Comparison of ENCODE assay signal across 10 cellular contexts in the genomic region with DNA sequence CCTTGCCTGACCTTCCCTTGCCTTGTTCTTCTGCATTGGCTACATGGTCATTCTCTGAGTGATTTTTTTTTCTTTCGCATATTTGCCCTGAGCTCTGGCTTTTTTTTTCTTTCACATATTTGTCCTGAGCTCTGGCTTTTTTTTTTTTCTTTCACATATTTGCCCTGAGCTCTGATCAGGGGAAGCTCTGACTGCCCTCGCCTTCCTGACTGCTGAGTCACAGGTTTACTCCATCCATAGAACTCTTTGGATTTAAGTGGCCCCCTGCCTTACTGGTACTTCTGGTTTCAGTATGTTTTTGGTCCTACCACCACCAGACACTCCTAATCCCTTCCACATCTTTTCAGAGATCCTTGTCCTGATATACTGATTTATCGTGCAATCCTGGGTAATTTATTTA.
DNase-seq lines count a peak whose midpoint lies in the region; ATAC-seq and TF ChIP-seq lines count a peak whose summit lies in the region.
"Had no signal": no experiment of that assay in that cellular context is flagged by ENCODE, and none has a peak within 500 bp of the region (broad histone marks: within the 10 kb centered on the region; RNA-seq: fewer than 3 reads in every experiment).

No MANE protein-coding gene starts in this region.

- H3K27ac ChIP-seq in right atrium auricular region, result no peak overlapping the region
- H3K27ac ChIP-seq in mammary epithelial cell (ENCODE audit: insufficient read depth, low read depth, low read length), result peak overlapping the region; percentile 16
- H3K27ac ChIP-seq in heart left ventricle, result no peak overlapping the region
- H3K27ac ChIP-seq: neutrophil, SK-N-MC had no signal

- dilution Hi-C loops in mammary epithelial cell (cut with HindIII; ENCODE audit: low sequenced_read_pairs), result no loop called here

- H4K20me1 ChIP-seq in mammary epithelial cell (ENCODE audit: insufficient read depth, low read length), result no peaks in the 10 kb centered on the region

- BruUV-seq in mammary epithelial cell (replicated peaks; lab: Mats Ljungman, UMichigan), result no TSS peak

- ATAC-seq in left cardiac atrium (peak; percentile 44 to 74), GM19023 (IDR thresholded peaks at IDR 0.05; ENCODE audit: unreplicated experiment) (no peak), heart left ventricle (no peak)

- H2AFZ ChIP-seq in mammary epithelial cell (ENCODE audit: low read depth, low read length), result peak overlapping the region; percentile 31

- H3K4me1 ChIP-seq in right atrium auricular region, result no peaks in the 10 kb centered on the region
- H3K4me1 ChIP-seq in mammary epithelial cell (ENCODE audit: insufficient read depth, low read length), result peaks cover 11% of the 10 kb centered on the region
- no peaks in the 10 kb centered on the region for H3K4me1 ChIP-seq in heart left ventricle

- no peak overlapping the region for H3K4me3 ChIP-seq in right atrium auricular region
- no peak overlapping the region for H3K4me3 ChIP-seq in mammary epithelial cell (replicated peaks in 1 of 3; ENCODE audit: insufficient read depth in 1 of 3, low read depth in 2 of 3, low read length in 3 of 3)
- no peak overlapping the region for H3K4me3 ChIP-seq in heart left ventricle
- H3K4me3 ChIP-seq: SK-N-MC had no signal

- TF ChIP-seq CTCF in right atrium auricular region (IDR thresholded peaks at IDR 0.05) (no peak), mammary epithelial cell (conservative IDR thresholded peaks at IDR 0.05 in 1 of 2, IDR thresholded peaks at IDR 0.05 in 1 of 2; ENCODE audit: extremely low read depth in 1 of 2, insufficient read depth in 1 of 2, low read depth in 1 of 2, low read length in 2 of 2) (no peak), heart left ventricle (IDR thresholded peaks at IDR 0.05) (no peak)

- intact Hi-C loops in left cardiac atrium (cut with DNase I) (no loop called here), mammary epithelial cell (cut with micrococcal nuclease) (loop anchor here (10.0 kb wide), 1 partner anchor 295 kb away; no protein-coding TSS in a partner anchor), heart left ventricle (cut with DNase I) (loop anchor here in 1 of 10 donors (10.0 kb wide), 1 partner anchor 205 kb away; the partner anchor contains the start of gene OGFRL1)

- no peaks in the 10 kb centered on the region for H3K79me2 ChIP-seq in mammary epithelial cell (ENCODE audit: insufficient read depth, low read length)

- H3K36me3 ChIP-seq in right atrium auricular region (no peaks in the 10 kb centered on the region), mammary epithelial cell (ENCODE audit: insufficient read depth, low read length) (no peaks in the 10 kb centered on the region), heart left ventricle (no peaks in the 10 kb centered on the region)
- H3K36me3 ChIP-seq: neutrophil had no signal

- DNase-seq in left cardiac atrium (no peak), right atrium auricular region (ENCODE audit: low spot score) (no peak), mammary epithelial cell (peak; percentile 67), kidney glomerular epithelial cell (lab: John Stamatoyannopoulos, UW) (peak; percentile 83), heart left ventricle (no peak), AML-193 (lab: John Stamatoyannopoulos, UW) (no peak), erythroblast (lab: John Stamatoyannopoulos, UW) (no peak)

- peak overlapping the region; percentile 25 for H3K9ac ChIP-seq in mammary epithelial cell (ENCODE audit: insufficient read depth, low read length)

- 6% methylated on average over 3 of the region's 3 CpGs for WGBS in mammary epithelial cell (ENCODE audit: low coverage, missing lambda C conversion rate)
- 44 to 63% (median 55%) methylated on average over 3 of the region's 3 CpGs for WGBS in heart left ventricle, 4 donors

- H3K27me3 ChIP-seq in right atrium auricular region (no peaks in the 10 kb centered on the region), mammary epithelial cell (ENCODE audit: insufficient read depth, low read length) (no peaks in the 10 kb centered on the region), heart left ventricle (no peaks in the 10 kb centered on the region)
- H3K27me3 ChIP-seq: neutrophil had no signal

- H3K4me2 ChIP-seq in mammary epithelial cell (ENCODE audit: insufficient read depth, low read depth, low read length), result peak overlapping the region; percentile 61

- H3K9me3 ChIP-seq in right atrium auricular region, result no peaks in the 10 kb centered on the region
- no peaks in the 10 kb centered on the region for H3K9me3 ChIP-seq in mammary epithelial cell (replicated peaks; ENCODE audit: insufficient read depth, low read length)
- no peaks in the 10 kb centered on the region for H3K9me3 ChIP-seq in heart left ventricle
- H3K9me3 ChIP-seq: neutrophil had no signal

- CTCF ChIA-PET in mammary epithelial cell (lab: Charles Lee; ENCODE audit: low non-redundant PET), result interaction anchor here (0.5 to 0.7 kb wide), 3 partner anchors 12 to 114 kb away, joined by 3 to 6 read pairs (median 3); no protein-coding TSS in a partner anchor

- TF ChIP-seq POLR2A in heart left ventricle (IDR thresholded peaks at IDR 0.05) (no peak), erythroblast (IDR thresholded peaks at IDR 0.05; ENCODE audit: low read length) (no peak)

- in situ Hi-C loops in mammary epithelial cell (cut with MboI; ENCODE audit: low sequenced_read_pairs in 2 of 2), result no loop called here

Comparison
In these comparisons a context has a peak if more than half of its experiments do, and no peak if none do; other contexts are left out.
1. ATAC-seq: peak in left cardiac atrium (2 of 2); none in GM19023 (single experiment) and heart left ventricle (0 of 4).
2. DNase-seq: peak in mammary epithelial cell (single experiment) and kidney glomerular epithelial cell (single experiment); none in left cardiac atrium (single experiment), right atrium auricular region (single experiment), heart left ventricle (0 of 5), AML-193 (0 of 2) and erythroblast (0 of 2).